Comparison of ENCODE assay signal across 18 cellular contexts in the genomic region with DNA sequence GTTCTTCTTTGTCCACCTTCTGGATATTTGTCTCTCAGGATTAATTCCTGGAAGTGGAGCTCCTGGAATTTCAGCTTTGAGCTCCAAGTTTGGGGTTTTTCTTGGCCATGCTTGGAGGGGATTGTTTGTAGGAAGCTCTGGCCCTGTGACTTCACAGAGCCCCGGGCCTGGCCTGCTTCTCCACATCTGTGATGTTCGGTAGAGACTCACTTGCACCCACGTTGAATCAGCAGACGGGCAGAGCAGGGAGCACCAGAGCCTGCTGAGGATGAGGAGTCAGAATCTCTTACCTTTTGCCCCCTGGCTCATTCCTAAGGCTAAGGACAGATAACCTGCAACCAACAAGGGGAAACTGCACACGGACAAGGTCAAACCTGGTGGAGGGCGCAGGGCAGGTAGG. TPM values are rescaled to one million over a fixed set of nuclear protein-coding genes. Genes with fewer than 3 reads are reported as not detected.
A peak's percentile ranks its signal among the peaks of the same experiment; 100 is the strongest.
DNase-seq lines count a peak whose midpoint lies in the region; ATAC-seq and TF ChIP-seq lines count a peak whose summit lies in the region.
"Had no signal": no experiment of that assay in that cellular context is flagged by ENCODE, and none has a peak within 500 bp of the region (broad histone marks: within the 10 kb centered on the region; RNA-seq: fewer than 3 reads in every experiment).

No MANE protein-coding gene starts in this region.

- DNase-seq in right atrium auricular region (ENCODE audit: low spot score) (peak; percentile 58), left cardiac atrium (no peak), left lobe of liver (ENCODE audit: low spot score) (peak; percentile 18), iPS-NIHi7 (ENCODE audit: extremely low spot score) (no peak)
- peak; percentile 9 for DNase-seq in stimulated activated CD8-positive, alpha-beta memory T cell treated with anti-CD3 and anti-CD28 coated beads, Interleukin-4, amount 100 ng/mL, for 48 hours
- DNase-seq in activated CD4-positive, alpha-beta T cell treated with anti-CD3 and anti-CD28 coated beads, Interleukin-2, amount 10 ng/mL, durations not matched to agents 24 days and 14 days = no peak
- DNase-seq: CD4-positive, alpha-beta T cell; DMS79; MV-4-11; NCI-H1417 treated with DMSO at 0.1 percent for 48 hours; NCI-H2029; NCI-H510A had no signal

- H3K27me3 Mint-ChIP-seq in activated CD4-positive, alpha-beta T cell treated with anti-CD3 and anti-CD28 coated beads, Interleukin-2, amount 10 ng/mL, durations not matched to agents 24 days and 14 days = peaks cover 3% of the 10 kb centered on the region

- no peaks in the 10 kb centered on the region for H3K27me3 ChIP-seq in right atrium auricular region

- H3K9me3 Mint-ChIP-seq in activated CD4-positive, alpha-beta T cell treated with anti-CD3 and anti-CD28 coated beads, Interleukin-2, amount 10 ng/mL, durations not matched to agents 24 days and 14 days = no peaks in the 10 kb centered on the region
- H3K9me3 Mint-ChIP-seq: CD4-positive, alpha-beta T cell had no signal

- peaks cover 2% of the 10 kb centered on the region for H3K36me3 Mint-ChIP-seq in activated CD4-positive, alpha-beta T cell treated with anti-CD3 and anti-CD28 coated beads, Interleukin-2, amount 10 ng/mL, durations not matched to agents 24 days and 14 days (ENCODE audit: low read depth)

- H3K27ac ChIP-seq in right atrium auricular region = no peak overlapping the region

- no peaks in the 10 kb centered on the region for H3K9me3 ChIP-seq in right atrium auricular region

- no peaks in the 10 kb centered on the region for H3K36me3 ChIP-seq in right atrium auricular region

- H3K4me3 Mint-ChIP-seq in activated CD4-positive, alpha-beta T cell treated with anti-CD3 and anti-CD28 coated beads, Interleukin-2, amount 10 ng/mL, durations not matched to agents 24 days and 14 days = no peak overlapping the region
- H3K4me3 Mint-ChIP-seq: CD4-positive, alpha-beta T cell had no signal

- H3K4me1 ChIP-seq in right atrium auricular region = peaks cover 0 to 49% of the 10 kb centered on the region in 2 donors

- peaks cover 20% of the 10 kb centered on the region for H3K4me1 Mint-ChIP-seq in activated CD4-positive, alpha-beta T cell treated with anti-CD3 and anti-CD28 coated beads, Interleukin-2, amount 10 ng/mL, durations not matched to agents 24 days and 14 days

- intact Hi-C loops in left cardiac atrium (cut with DNase I) = no loop called here
- intact Hi-C loops in activated CD4-positive, alpha-beta T cell treated with anti-CD3 and anti-CD28 coated beads, Interleukin-2, amount 10 ng/mL, durations not matched to agents 24 days and 14 days (cut with micrococcal nuclease) = no loop called here

- no peak for TF ChIP-seq CTCF in right atrium auricular region (IDR thresholded peaks at IDR 0.05)

- H3K27ac Mint-ChIP-seq in activated CD4-positive, alpha-beta T cell treated with anti-CD3 and anti-CD28 coated beads, Interleukin-2, amount 10 ng/mL, durations not matched to agents 24 days and 14 days = no peak overlapping the region
- H3K27ac Mint-ChIP-seq: CD4-positive, alpha-beta T cell had no signal

- ATAC-seq in left cardiac atrium = no peak
- no peak for ATAC-seq in left lobe of liver
- no peak for ATAC-seq in HG02610 (IDR thresholded peaks at IDR 0.05; ENCODE audit: unreplicated experiment)
- ATAC-seq: GM12878, HCT116 had no signal

- H3K4me3 ChIP-seq in right atrium auricular region = no peak overlapping the region
- H3K4me3 ChIP-seq: GM12878 had no signal

RNA-seq across cellular contexts. Expression of a gene that starts 35.6 kb away (rescaled TPM):
- total RNA-seq in right atrium auricular region = 10 to 100 TPM; 37.9 to 56.0 TPM
- 10 to 100 TPM; 43.8 to 88.2 TPM for total RNA-seq in left cardiac atrium
- total RNA-seq in left lobe of liver = 10.5 TPM
- total RNA-seq in activated CD4-positive, alpha-beta T cell treated with anti-CD3 and anti-CD28 coated beads, Interleukin-2, amount 10 ng/mL, durations not matched to agents 24 days and 14 days = 6.6 and 8.6 TPM in 2 replicates
- total RNA-seq: A673, G401, HT-29 had no signal

Comparison
In these comparisons a context has a peak if more than half of its experiments do, and no peak if none do; other contexts are left out.
1. DNase-seq: peak in right atrium auricular region (single experiment), left lobe of liver (single experiment) and stimulated activated CD8-positive, alpha-beta memory T cell treated with anti-CD3 and anti-CD28 coated beads, Interleukin-4, amount 100 ng/mL, for 48 hours (single experiment); none in left cardiac atrium (single experiment), activated CD4-positive, alpha-beta T cell treated with anti-CD3 and anti-CD28 coated beads, Interleukin-2, amount 10 ng/mL, durations not matched to agents 24 days and 14 days (single experiment) and iPS-NIHi7 (single experiment).